ENCODE assay signal across 8 cellular contexts in the genomic region with DNA sequence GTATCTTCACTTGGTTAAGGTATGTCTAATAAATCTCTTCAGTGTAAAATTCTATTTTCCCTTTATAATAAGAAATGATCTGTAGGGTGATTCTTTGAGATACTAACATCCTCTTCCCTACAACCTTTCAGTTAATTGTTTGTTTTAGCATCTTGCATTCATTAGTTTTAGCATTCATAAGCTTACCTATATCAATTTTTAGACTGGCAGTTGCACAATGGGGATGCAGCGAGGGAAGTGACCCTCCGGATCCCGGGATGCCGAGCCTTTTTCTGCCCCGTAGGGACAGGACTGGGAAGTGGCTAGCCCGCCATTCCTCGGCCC. TPM values are rescaled to one million over a fixed set of nuclear protein-coding genes. Genes with fewer than 3 reads are reported as not detected.
A peak's percentile ranks its signal among the peaks of the same experiment; 100 is the strongest.
DNase-seq lines count a peak whose midpoint lies in the region; ATAC-seq and TF ChIP-seq lines count a peak whose summit lies in the region.

No MANE protein-coding gene starts in this region.

- intact Hi-C loops in spleen (cut with DNase I; ENCODE audit: low total_unique reads) = no loop called here

- H3K9me3 ChIP-seq in iPS-15b (ENCODE audit: control insufficient read depth, insufficient read depth, low read length) = no peaks in the 10 kb centered on the region
- H3K9me3 ChIP-seq in spleen = no peaks in the 10 kb centered on the region

- peak overlapping the region; percentile 96 for H3K27ac Mint-ChIP-seq in activated T-helper 17 cell treated with anti-CD3 and anti-CD28 coated beads, Interleukin-2, amount 50 U/mL, for 72 hours

- no peak for ATAC-seq in activated T-helper 17 cell treated with anti-CD3 and anti-CD28 coated beads, Interleukin-2, amount 50 U/mL, for 72 hours (replicated peaks)

- H3K36me3 ChIP-seq in iPS-15b (ENCODE audit: control insufficient read depth, insufficient read depth, low read length) (no peaks in the 10 kb centered on the region), spleen (no peaks in the 10 kb centered on the region)

- H3K36me3 Mint-ChIP-seq in activated T-helper 17 cell treated with anti-CD3 and anti-CD28 coated beads, Interleukin-2, amount 50 U/mL, for 72 hours (ENCODE audit: low read depth) = peaks cover 12% of the 10 kb centered on the region

- no peaks in the 10 kb centered on the region for H3K27me3 ChIP-seq in iPS-15b (ENCODE audit: control insufficient read depth, insufficient read depth, low read length)
- no peaks in the 10 kb centered on the region for H3K27me3 ChIP-seq in spleen (replicated peaks in 1 of 7)

- TF ChIP-seq POLR2A in spleen (IDR thresholded peaks at IDR 0.05) = no peak

- WGBS in spleen, 5 donors = 0 to 3% (median 1%) methylated on average over 7 of the region's 7 CpGs

- peak overlapping the region; percentile 92 for H3K9ac ChIP-seq in iPS-15b (ENCODE audit: low read depth, low read length)

- peak overlapping the region; percentile 73 to 93 (median 87) for H3K27ac ChIP-seq in spleen

- DNase-seq in HFF-Myc (ENCODE audit: extremely low read depth, low read depth) (no peak), spleen (no peak), NCI-H2196 treated with DMSO at 0.1 percent for 48 hours (lab: John Stamatoyannopoulos, UW; ENCODE audit: unreplicated experiment) (no peak), NCI-H82 treated with DMSO at 0.1 percent for 48 hours (lab: John Stamatoyannopoulos, UW; ENCODE audit: unreplicated experiment) (no peak), NCI-H1694 treated with DMSO at 0.1 percent for 48 hours (lab: John Stamatoyannopoulos, UW) (no peak)
- DNase-seq in stimulated activated CD4-positive, alpha-beta T cell treated with anti-CD3 and anti-CD28 coated beads, Interleukin-4, amount 100 ng/mL, for 1 hour = no peak

- H3K9me3 Mint-ChIP-seq in activated T-helper 17 cell treated with anti-CD3 and anti-CD28 coated beads, Interleukin-2, amount 50 U/mL, for 72 hours = no peaks in the 10 kb centered on the region

- peaks cover 10% of the 10 kb centered on the region for H3K4me1 Mint-ChIP-seq in activated T-helper 17 cell treated with anti-CD3 and anti-CD28 coated beads, Interleukin-2, amount 50 U/mL, for 72 hours

- H3K4me3 ChIP-seq in HFF-Myc (replicated peaks; ENCODE audit: low read depth, low read length) = peak overlapping the region; percentile 67
- peak overlapping the region; percentile 99 for H3K4me3 ChIP-seq in iPS-15b (ENCODE audit: low read depth, low read length)
- peak overlapping the region; percentile 57 to 89 (median 63) for H3K4me3 ChIP-seq in spleen

- no peaks in the 10 kb centered on the region for H3K27me3 Mint-ChIP-seq in activated T-helper 17 cell treated with anti-CD3 and anti-CD28 coated beads, Interleukin-2, amount 50 U/mL, for 72 hours

- TF ChIP-seq CTCF in HFF-Myc (IDR thresholded peaks at IDR 0.05; ENCODE audit: low read depth, low read length, missing control alignments) (no peak), spleen (IDR thresholded peaks at IDR 0.05 in 8 of 11, conservative IDR thresholded peaks at IDR 0.05 in 3 of 11) (no peak)

- peak overlapping the region; percentile 94 for H3K4me3 Mint-ChIP-seq in activated T-helper 17 cell treated with anti-CD3 and anti-CD28 coated beads, Interleukin-2, amount 50 U/mL, for 72 hours

- H3K4me1 ChIP-seq in iPS-15b (ENCODE audit: control insufficient read depth, insufficient read depth, low read length) (peaks cover 11% of the 10 kb centered on the region), spleen (peaks cover 10 to 43% (median 21%) of the 10 kb centered on the region in 6 donors)

RNA-seq across cellular contexts. Expression of a gene that starts 0.5 kb away (rescaled TPM):
- 10 to 100 TPM; 49.2 to 80.3 TPM for total RNA-seq in activated T-helper 17 cell treated with anti-CD3 and anti-CD28 coated beads, Interleukin-2, amount 50 U/mL, for 72 hours
- total RNA-seq in spleen = 10 to 100 TPM in 4 of 7 donors, 1 to 10 TPM in 3; 7.1 to 14.6 (median 12.1) TPM
- polyA plus RNA-seq in spleen = 1 to 10 TPM; 2.4 to 3.2 (median 2.6) TPM

RNA-seq across cellular contexts. Expression of a gene that starts 55.8 kb away (rescaled TPM):
- 1 to 10 TPM; 3.6 to 4.2 TPM for total RNA-seq in activated T-helper 17 cell treated with anti-CD3 and anti-CD28 coated beads, Interleukin-2, amount 50 U/mL, for 72 hours
- total RNA-seq in spleen = 1 to 10 TPM; 1.6 to 6.2 (median 1.9) TPM
- polyA plus RNA-seq in spleen = 1 to 10 TPM in 1 of 3 donors, under 1 TPM in 2; 0.37 to 1.2 (median 0.96) TPM
